ENCODE assay signal across 8 cellular contexts in the genomic region with DNA sequence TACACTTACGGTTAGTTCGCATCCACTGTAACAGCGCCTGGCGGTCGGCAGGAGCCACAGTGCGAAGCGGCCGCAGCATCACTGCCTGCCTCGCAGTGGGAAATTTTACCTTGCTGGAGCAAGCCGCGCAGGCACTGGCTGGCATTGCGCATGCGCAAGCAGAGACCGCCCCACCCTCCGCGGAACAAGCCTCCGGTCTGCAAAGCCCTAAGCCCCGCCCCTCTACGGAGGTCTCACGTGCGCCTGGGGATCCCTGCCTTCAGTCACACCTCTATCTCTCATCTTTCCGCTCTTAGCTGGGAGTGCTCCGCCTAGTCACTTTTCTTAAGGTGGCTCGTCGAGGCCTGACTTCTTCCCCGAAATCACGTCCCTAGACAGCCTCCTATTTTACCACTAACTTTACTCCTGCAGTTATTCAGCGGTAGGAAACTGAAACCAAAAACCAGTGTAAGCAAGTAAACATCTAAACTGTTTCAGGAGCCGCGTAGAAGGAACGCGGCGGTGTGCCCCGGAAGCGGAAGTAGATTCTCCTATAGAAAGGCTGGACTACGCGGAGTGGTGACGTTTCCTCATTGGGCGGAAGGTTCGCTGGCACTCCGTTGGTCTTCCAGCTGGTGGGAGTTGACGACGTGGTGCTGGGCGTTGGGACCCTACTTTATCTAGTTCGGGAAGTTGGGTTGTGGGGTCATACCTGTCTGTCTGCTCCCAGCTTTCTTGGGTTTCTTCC. TPM values are rescaled to one million over a fixed set of nuclear protein-coding genes. Genes with fewer than 3 reads are reported as not detected.
DNase-seq lines count a peak whose midpoint lies in the region; FAIRE-seq and TF ChIP-seq lines count a peak whose summit lies in the region.

A gene (plus strand): TSS at position 572 of the 727 bp plus-strand sequence. CDS start 13,718 bp downstream, outside the sequence.

- H3K79me1 ChIP-seq in neuronal stem cell (ENCODE audit: low read depth, low read length): peaks cover 4% of the 10 kb centered on the region

- H2BK120ac ChIP-seq in neuronal stem cell (ENCODE audit: low read depth, low read length): no peak within 1 kb of the TSS

- H3K27me3 ChIP-seq in GM06990 (replicated peaks; ENCODE audit: control insufficient read depth, insufficient read depth, low read length) (no peaks in the 10 kb centered on the region), SJSA1 (replicated peaks) (no peaks in the 10 kb centered on the region), neuronal stem cell (ENCODE audit: control insufficient read depth in 3 of 3, insufficient read depth in 3 of 3, low read depth in 1 of 3, low read length in 3 of 3) (no peaks in the 10 kb centered on the region)

- H3K14ac ChIP-seq in neuronal stem cell (ENCODE audit: low read length): no peak within 1 kb of the TSS

- peak within 1 kb of the TSS; percentile 79 for H3K27ac ChIP-seq in SJSA1
- H3K27ac ChIP-seq in neuronal stem cell (replicated peaks; ENCODE audit: low read length): peak within 1 kb of the TSS; percentile 93

- peak within 1 kb of the TSS; percentile 96 for H3K18ac ChIP-seq in neuronal stem cell (ENCODE audit: low read length)

- peak within 1 kb of the TSS; percentile 71 for H3K9ac ChIP-seq in neuronal stem cell (ENCODE audit: low read depth, low read length, poor library complexity)

- WGBS in neuronal stem cell (ENCODE audit: extremely low coverage in 2 of 2, insufficient read length in 2 of 2, insufficient replicate concordance in 1 of 2), 2 donors: no CpG with 5 or more reads among the region's 45 CpGs

- peak within 1 kb of the TSS; percentile 92 for H4K8ac ChIP-seq in neuronal stem cell (ENCODE audit: low read depth, low read length)

- H2AK5ac ChIP-seq in neuronal stem cell (ENCODE audit: low read depth, low read length): no peak within 1 kb of the TSS

- H3K4ac ChIP-seq in neuronal stem cell (ENCODE audit: low read length): no peak within 1 kb of the TSS

- H3K23ac ChIP-seq in neuronal stem cell (ENCODE audit: low read depth, low read length, poor library complexity): peak within 1 kb of the TSS; percentile 86

- H3K9me3 ChIP-seq in SJSA1 (replicated peaks): no peaks in the 10 kb centered on the region
- no peaks in the 10 kb centered on the region for H3K9me3 ChIP-seq in neuronal stem cell (replicated peaks in 1 of 2; ENCODE audit: control insufficient read depth in 2 of 2, insufficient read depth in 1 of 2, low read depth in 1 of 2, low read length in 2 of 2)

- no peak within 1 kb of the TSS for H2BK5ac ChIP-seq in neuronal stem cell (ENCODE audit: low read length)

- H3K4me3 ChIP-seq in GM06990 (replicated peaks; ENCODE audit: low read depth, low read length) (peak within 1 kb of the TSS; percentile 80), HFF-Myc (replicated peaks; ENCODE audit: low read depth, low read length) (peak within 1 kb of the TSS; percentile 80), SJSA1 (peak within 1 kb of the TSS; percentile 51), neuronal stem cell (ENCODE audit: low read length in 2 of 2) (peak within 1 kb of the TSS; percentile 66 to 91)

- peaks cover 6% of the 10 kb centered on the region for H3K4me1 ChIP-seq in SJSA1 (replicated peaks)
- H3K4me1 ChIP-seq in neuronal stem cell (ENCODE audit: control insufficient read depth in 2 of 2, insufficient read depth in 1 of 2, low read depth in 1 of 2, low read length in 2 of 2): peaks cover 5 to 9% of the 10 kb centered on the region in 2 donors

- H4K91ac ChIP-seq in neuronal stem cell (ENCODE audit: low read depth, low read length, poor library complexity): no peak within 1 kb of the TSS

- H2AFZ ChIP-seq in neuronal stem cell (ENCODE audit: low read length): peak within 1 kb of the TSS; percentile 90

- DNase-seq in GM06990 (ENCODE audit: extremely low read depth, insufficient read length): peak; percentile 98
- DNase-seq in HFF-Myc (ENCODE audit: extremely low read depth, low read depth): peak; percentile 94
- peak; percentile 96 for DNase-seq in MV-4-11 (lab: John Stamatoyannopoulos, UW)
- DNase-seq in SJSA1 (ENCODE audit: low read depth in 1 of 2, low spot score in 2 of 2): peak; percentile 95 to 98
- peak; percentile 97 to 99 (median 98) for DNase-seq in activated naive CD4-positive, alpha-beta T cell (lab: John Stamatoyannopoulos, UW)
- peak; percentile 65 to 86 for DNase-seq in frontal cortex (ENCODE audit: low spot score in 2 of 2)
- DNase-seq in neuronal stem cell (ENCODE audit: low spot score): peak; percentile 98

- TF ChIP-seq CTCF in GM06990 (IDR thresholded peaks at IDR 0.05; ENCODE audit: insufficient read depth, low read length, poor library complexity, severe bottlenecking) (peak; percentile 21), HFF-Myc (IDR thresholded peaks at IDR 0.05; ENCODE audit: low read depth, low read length, missing control alignments) (no peak), subcutaneous adipose tissue (IDR thresholded peaks at IDR 0.05; ENCODE audit: low read depth) (no peak)

- FAIRE-seq in frontal cortex (lab: Jason Lieb, UNC): no peak

- H2BK15ac ChIP-seq in neuronal stem cell (ENCODE audit: low read length): no peak within 1 kb of the TSS

- no peaks in the 10 kb centered on the region for H3K36me3 ChIP-seq in GM06990 (ENCODE audit: control insufficient read depth, insufficient read depth, low read length)
- no peaks in the 10 kb centered on the region for H3K36me3 ChIP-seq in SJSA1
- H3K36me3 ChIP-seq in neuronal stem cell (replicated peaks in 1 of 2; ENCODE audit: control insufficient read depth in 2 of 2, insufficient read depth in 2 of 2, low read length in 2 of 2): no peaks in the 10 kb centered on the region

- H2BK12ac ChIP-seq in neuronal stem cell (ENCODE audit: low read length): no peak within 1 kb of the TSS

- H3K4me2 ChIP-seq in neuronal stem cell (ENCODE audit: insufficient read depth, low read length, poor library complexity, severe bottlenecking): peak within 1 kb of the TSS; percentile 87

RNA-seq across cellular contexts. Expression of the gene that starts here (rescaled TPM):
- 71.9 and 88.6 TPM in 2 replicates for total RNA-seq in SJSA1 (2014; rRNA removed; shearing (Covaris generic))
- 63.6 TPM for total RNA-seq in frontal cortex
- 49.6 TPM for polyA plus RNA-seq in neuronal stem cell (2013, experiment 1 of 2)
- polyA plus RNA-seq in neuronal stem cell (2013, experiment 2 of 2): 50.2 TPM
- total RNA-seq in subcutaneous adipose tissue: 10 to 100 TPM; 39.2 to 51.8 (median 45.3) TPM

Comparison
In these comparisons a context has a peak if more than half of its experiments do, and no peak if none do; other contexts are left out.
1. Peak in every context shown above with its lines: DNase-seq, H3K4me3 ChIP-seq and H3K27ac ChIP-seq.